In the genomic region with DNA sequence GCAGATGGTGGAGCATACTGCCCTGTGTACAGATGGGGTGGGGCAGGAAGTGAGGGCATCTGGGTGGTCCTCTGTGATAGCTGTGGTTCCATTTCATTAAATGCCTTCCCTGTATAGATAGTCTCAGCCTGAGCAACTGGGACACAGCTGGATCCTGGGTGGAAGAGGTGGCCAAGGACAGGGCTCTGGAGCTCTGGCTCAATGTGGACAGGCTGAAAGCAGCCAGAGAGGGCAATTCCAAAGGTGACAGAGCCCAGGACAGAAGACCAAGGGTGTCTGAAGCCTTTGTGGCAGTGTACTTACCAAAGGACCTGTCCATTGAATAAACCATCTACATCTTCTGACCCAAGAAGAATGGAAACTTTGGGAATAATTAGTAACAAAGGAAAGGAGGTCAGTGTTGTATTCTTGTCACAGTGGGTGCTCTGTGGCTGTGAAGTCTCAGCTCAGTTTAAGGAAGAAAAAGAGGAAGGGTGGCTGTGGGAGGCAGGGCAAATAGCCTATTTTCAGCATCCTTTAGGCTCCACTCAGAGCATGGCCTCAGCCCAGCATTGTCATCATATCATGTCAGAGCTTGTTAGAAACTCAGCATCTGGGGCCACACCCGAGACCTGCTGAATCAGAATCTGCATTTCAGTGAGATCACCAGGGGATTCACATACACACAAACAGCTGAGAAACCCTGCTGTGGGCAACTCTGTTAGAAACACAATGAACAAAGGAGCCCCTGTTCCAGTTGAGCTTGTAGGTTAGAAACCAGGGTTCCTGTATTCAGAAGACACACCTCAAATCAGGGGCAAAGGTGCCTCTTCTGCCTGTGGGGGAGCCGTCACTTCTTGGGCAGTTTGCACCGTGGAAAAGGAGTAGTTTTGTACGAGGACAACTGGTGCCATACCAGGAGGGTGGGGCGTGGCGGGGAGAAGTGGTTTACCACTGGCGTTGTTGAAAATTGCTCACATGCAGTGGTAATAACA, we compare ENCODE assay signal across 8 cellular contexts.
DNase-seq lines count a peak whose midpoint lies in the region; ATAC-seq and TF ChIP-seq lines count a peak whose summit lies in the region.

No MANE protein-coding gene starts in this region.

- no peaks in the 10 kb centered on the region for H3K9me3 Mint-ChIP-seq in activated naive CD4-positive, alpha-beta T cell treated with anti-CD3 and anti-CD28 coated beads, Interleukin-2, amount 50 U/mL, for 24 hours
- no peaks in the 10 kb centered on the region for H3K9me3 Mint-ChIP-seq in naive B cell

- H3K4me1 ChIP-seq in Peyer's patch (peaks cover 0 to 49% (median 18%) of the 10 kb centered on the region in 4 donors), suprapubic skin (peaks cover 40% of the 10 kb centered on the region)

- H3K36me3 ChIP-seq in Peyer's patch (peaks cover 0 to 18% (median 0%) of the 10 kb centered on the region in 3 donors), suprapubic skin (peaks cover 5% of the 10 kb centered on the region)

- ATAC-seq in GM18502 (IDR thresholded peaks at IDR 0.05; ENCODE audit: poor library complexity, unreplicated experiment) (peak; percentile 44), HG02610 (IDR thresholded peaks at IDR 0.05; ENCODE audit: unreplicated experiment) (peak; percentile 69), naive B cell (ENCODE audit: low read depth in 2 of 2) (peak; percentile 34 to 58)

- peak overlapping the region; percentile 91 for H3K27ac Mint-ChIP-seq in activated naive CD4-positive, alpha-beta T cell treated with anti-CD3 and anti-CD28 coated beads, Interleukin-2, amount 50 U/mL, for 24 hours
- H3K27ac Mint-ChIP-seq in naive B cell, result peak overlapping the region; percentile 17 to 96 (median 86)

- H3K4me3 ChIP-seq in Peyer's patch (no peak overlapping the region), suprapubic skin (no peak overlapping the region)

- WGBS in suprapubic skin, result 50% methylated on average over 7 of the region's 7 CpGs

- DNase-seq in Peyer's patch (peak; percentile 22 to 72 (median 72)), naive B cell (peak; percentile 7), suprapubic skin (ENCODE audit: low spot score in 2 of 2) (peak in 1 of 2 donors; percentile 68), ureter (ENCODE audit: low spot score) (no peak), GOT3 (lab: John Stamatoyannopoulos, UW) (no peak)

- no peak for TF ChIP-seq CTCF in Peyer's patch (IDR thresholded peaks at IDR 0.05)
- no peak for TF ChIP-seq CTCF in suprapubic skin (IDR thresholded peaks at IDR 0.05)

- H3K4me1 Mint-ChIP-seq in activated naive CD4-positive, alpha-beta T cell treated with anti-CD3 and anti-CD28 coated beads, Interleukin-2, amount 50 U/mL, for 24 hours, result peaks cover 66% of the 10 kb centered on the region
- peaks cover 21 to 27% (median 26%) of the 10 kb centered on the region in 3 donors for H3K4me1 Mint-ChIP-seq in naive B cell

- peak overlapping the region; percentile 30 for H3K4me3 Mint-ChIP-seq in activated naive CD4-positive, alpha-beta T cell treated with anti-CD3 and anti-CD28 coated beads, Interleukin-2, amount 50 U/mL, for 24 hours
- H3K4me3 Mint-ChIP-seq in naive B cell, result peak overlapping the region in 3 of 8 donors; percentile 17 to 74 (median 29)

- H3K27me3 Mint-ChIP-seq in activated naive CD4-positive, alpha-beta T cell treated with anti-CD3 and anti-CD28 coated beads, Interleukin-2, amount 50 U/mL, for 24 hours, result no peaks in the 10 kb centered on the region
- H3K27me3 Mint-ChIP-seq in naive B cell, result no peaks in the 10 kb centered on the region

- TF ChIP-seq POLR2A in Peyer's patch (IDR thresholded peaks at IDR 0.05) (no peak), suprapubic skin (IDR thresholded peaks at IDR 0.05) (no peak)

- H3K27ac ChIP-seq in Peyer's patch, result peak overlapping the region; percentile 8 to 71 (median 36)
- H3K27ac ChIP-seq in suprapubic skin, result peak overlapping the region; percentile 76

- TF ChIP-seq EP300 in suprapubic skin (IDR thresholded peaks at IDR 0.05), result no peak

- H3K9me3 ChIP-seq in Peyer's patch (no peaks in the 10 kb centered on the region), suprapubic skin (no peaks in the 10 kb centered on the region)

- H3K27me3 ChIP-seq in Peyer's patch (no peaks in the 10 kb centered on the region), suprapubic skin (no peaks in the 10 kb centered on the region)

- peaks cover 22% of the 10 kb centered on the region for H3K36me3 Mint-ChIP-seq in activated naive CD4-positive, alpha-beta T cell treated with anti-CD3 and anti-CD28 coated beads, Interleukin-2, amount 50 U/mL, for 24 hours
- H3K36me3 Mint-ChIP-seq in naive B cell, result peaks cover 22 to 46% of the 10 kb centered on the region in 2 donors

Comparison
In these comparisons a context has a peak if more than half of its experiments do, and no peak if none do; other contexts are left out.
1. DNase-seq: peak in Peyer's patch (3 of 3) and naive B cell (single experiment); none in ureter (single experiment) and GOT3 (single experiment).
2. Peak in every context shown above with its lines, with median percentiles within 50 percentile points of each other: ATAC-seq.